In genomic region chr1:196654271-196654670, GRCh38 we compare ENCODE assay signal across 1 cellular context.
TF ChIP-seq lines count a peak whose summit lies in the region.

No MANE protein-coding gene starts in this region.

TF ChIP-seq in K562, 482 proteins besides CTCF, POLR2A, EP300 and RAD21:
- TF ChIP-seq CTBP1 (IDR thresholded peaks at IDR 0.05; ENCODE audit: borderline replicate concordance), result no peak
- no peak for TF ChIP-seq ZNF699 (CRISPR knock-in tag; IDR thresholded peaks at IDR 0.05; ENCODE audit: insufficient replicate concordance)
- no peak for TF ChIP-seq NFIX (CRISPR knock-in tag; IDR thresholded peaks at IDR 0.05; ENCODE audit: low read depth)
- TF ChIP-seq EP400 (IDR thresholded peaks at IDR 0.05), result peak; percentile 20; the same call in 1 of the 2 replicates
- TF ChIP-seq XRCC5 (IDR thresholded peaks at IDR 0.05; ENCODE audit: low read depth, low read length), result no peak
